Comparison of ENCODE assay signal across 1 cellular context in the genomic region with DNA sequence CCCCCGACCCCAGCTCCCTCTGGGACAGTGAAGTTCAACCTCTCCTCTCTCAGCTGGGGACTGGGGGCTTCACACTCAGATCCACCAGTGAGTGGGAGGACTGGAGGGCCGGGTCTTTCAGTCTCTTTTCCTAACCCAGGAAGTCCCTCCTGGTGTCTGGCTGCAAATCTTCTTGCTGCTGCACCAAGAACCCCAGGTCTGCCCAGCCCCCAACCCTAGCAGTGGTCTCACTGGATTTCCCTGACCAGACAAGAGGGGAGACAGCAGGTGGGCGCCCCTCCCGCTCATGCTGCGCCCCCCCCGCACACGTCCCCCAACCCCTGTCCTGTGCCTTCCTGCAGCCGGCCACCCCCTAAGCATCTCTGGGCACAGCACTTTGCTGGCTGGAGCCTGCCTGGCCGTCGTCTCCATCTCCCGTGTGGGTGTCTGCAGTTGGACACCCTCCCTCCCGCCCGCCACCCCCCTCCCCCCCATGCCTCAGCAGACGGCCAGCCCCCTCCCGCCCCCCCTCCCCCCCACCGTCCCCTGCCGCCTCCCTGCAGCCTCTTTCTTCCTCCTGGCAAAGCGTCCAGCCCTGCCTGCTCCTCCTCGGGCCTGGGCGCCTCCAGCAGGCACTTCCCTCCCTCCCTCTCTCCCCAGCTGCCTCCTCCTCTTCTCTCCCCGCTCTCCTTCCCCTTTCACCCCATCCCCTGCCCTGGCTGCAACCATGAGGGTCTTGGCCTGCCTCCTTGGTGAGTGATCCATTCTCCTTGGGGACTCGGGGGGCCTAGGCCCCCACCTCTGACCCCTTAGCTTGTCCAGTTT.
TF ChIP-seq lines count a peak whose summit lies in the region.

A gene (plus strand): TSS at position 553 of the 804 bp plus-strand sequence. CDS start 154 bp downstream, at position 707.

TF ChIP-seq in H1, 55 proteins besides CTCF, POLR2A, EP300 and RAD21:
- TF ChIP-seq KDM1A (IDR thresholded peaks at IDR 0.05; ENCODE audit: borderline replicate concordance, low read length): peak; percentile 91
- no peak for TF ChIP-seq SIRT6 (IDR thresholded peaks at IDR 0.05; ENCODE audit: low read length)
- no peak for TF ChIP-seq CHD2 (IDR thresholded peaks at IDR 0.05; ENCODE audit: low read length)
- TF ChIP-seq, protein P1, sequence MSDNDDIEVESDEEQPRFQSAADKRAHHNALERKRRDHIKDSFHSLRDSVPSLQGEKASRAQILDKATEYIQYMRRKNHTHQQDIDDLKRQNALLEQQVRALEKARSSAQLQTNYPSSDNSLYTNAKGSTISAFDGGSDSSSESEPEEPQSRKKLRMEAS (IDR thresholded peaks at IDR 0.05): no peak
- TF ChIP-seq HDAC2 (IDR thresholded peaks at IDR 0.05; ENCODE audit: borderline replicate concordance in 1 of 2, low read depth in 2 of 2, low read length in 2 of 2): 0 out of 4 replicates have a peak, but pooled peaks of 1 of the 2 experiments have one; percentile 30
- TF ChIP-seq SIN3A (conservative IDR thresholded peaks at IDR 0.05 in 1 of 2, IDR thresholded peaks at IDR 0.05 in 1 of 2; ENCODE audit: low read depth in 1 of 2, low read length in 2 of 2): 0 out of 4 replicates have a peak, but pooled peaks of 1 of the 2 experiments have one; percentile 15
